Comparison of ENCODE assay signal across 20 cellular contexts in the genomic region with DNA sequence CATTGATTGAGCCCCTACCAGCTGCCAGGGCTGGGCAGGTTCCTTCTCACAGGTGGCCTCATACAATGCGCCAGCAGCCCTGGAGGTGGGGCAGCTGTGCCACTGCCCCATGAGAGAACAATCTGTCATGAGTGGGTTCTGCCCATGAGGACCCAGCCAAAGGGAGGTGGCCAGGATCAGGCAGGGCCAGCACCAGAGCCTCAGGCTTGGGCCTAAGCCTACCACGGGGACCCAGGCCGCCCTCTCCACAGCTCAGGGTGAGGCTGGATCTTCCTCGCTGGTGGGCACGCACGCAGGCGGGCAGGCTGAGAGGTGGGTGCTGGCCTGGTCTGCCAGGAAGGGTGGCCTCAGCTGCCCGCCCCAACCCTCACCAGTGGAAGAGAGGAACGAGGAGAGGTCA.
"Had no signal": no experiment of that assay in that cellular context is flagged by ENCODE, and none has a peak within 500 bp of the region (broad histone marks: within the 10 kb centered on the region; RNA-seq: fewer than 3 reads in every experiment).

No MANE protein-coding gene starts in this region.

- H3K27ac Mint-ChIP-seq: activated B cell treated with CpG ODN at 0.5 μM for 24 hours; activated CD4-positive, alpha-beta T cell treated with anti-CD3 and anti-CD28 coated beads, Interleukin-2, amount 10 ng/mL, durations not matched to agents 7 days and 5 days; activated CD8-positive, alpha-beta T cell treated with anti-CD3 and anti-CD28 coated beads, Interleukin-2, amount 10 ng/mL, durations not matched to agents 7 days and 5 days; activated naive CD4-positive, alpha-beta T cell treated with anti-CD3 and anti-CD28 coated beads for 36 hours; stimulated activated memory B cell treated with anti-CD40 and anti-IgM and Interleukin-4, amounts not matched to agents 10 μg/mL and 1 μg/mL and 100 μg/mL, for 72 hours had no signal

- H3K36me3 ChIP-seq: ascending aorta, gastrocnemius medialis, left lung, neutrophil, spleen, thoracic aorta, uterus had no signal

- H3K9me3 ChIP-seq: ascending aorta, gastrocnemius medialis, neutrophil, uterus had no signal

- H3K4me1 ChIP-seq: ascending aorta, gastrocnemius medialis, left lung, uterus had no signal

- ATAC-seq: activated CD8-positive, alpha-beta T cell treated with anti-CD3 and anti-CD28 coated beads, Interleukin-2, amount 10 ng/mL, durations not matched to agents 7 days and 5 days; esophagus mucosa; gastrocnemius medialis; left lung; naive thymus-derived CD4-positive, alpha-beta T cell; stimulated activated memory B cell treated with anti-CD40 and anti-IgM and Interleukin-4, amounts not matched to agents 10 μg/mL and 1 μg/mL and 100 μg/mL, for 72 hours had no signal

- H3K27me3 ChIP-seq: ascending aorta, left lung, neutrophil, uterus had no signal

- H3K27me3 Mint-ChIP-seq: activated B cell treated with CpG ODN at 0.5 μM for 24 hours; activated CD4-positive, alpha-beta T cell treated with anti-CD3 and anti-CD28 coated beads, Interleukin-2, amount 10 ng/mL, durations not matched to agents 7 days and 5 days; naive thymus-derived CD4-positive, alpha-beta T cell had no signal

- H3K9me3 Mint-ChIP-seq: activated B cell treated with CpG ODN at 0.5 μM for 24 hours had no signal

- H3K4me3 ChIP-seq: ascending aorta, gastrocnemius medialis, left lung, spleen, thoracic aorta, uterus had no signal

- H3K36me3 Mint-ChIP-seq: stimulated activated memory B cell treated with anti-CD40 and anti-IgM and Interleukin-4, amounts not matched to agents 10 μg/mL and 1 μg/mL and 100 μg/mL, for 72 hours had no signal

- H3K4me3 Mint-ChIP-seq: activated B cell treated with CpG ODN at 0.5 μM for 24 hours; activated CD4-positive, alpha-beta T cell treated with anti-CD3 and anti-CD28 coated beads, Interleukin-2, amount 10 ng/mL, durations not matched to agents 7 days and 5 days; activated CD8-positive, alpha-beta T cell treated with anti-CD3 and anti-CD28 coated beads, Interleukin-2, amount 10 ng/mL, durations not matched to agents 7 days and 5 days; activated naive CD4-positive, alpha-beta T cell treated with anti-CD3 and anti-CD28 coated beads for 36 hours; naive thymus-derived CD4-positive, alpha-beta T cell; stimulated activated memory B cell treated with anti-CD40 and anti-IgM and Interleukin-4, amounts not matched to agents 10 μg/mL and 1 μg/mL and 100 μg/mL, for 72 hours had no signal

- H3K4me1 Mint-ChIP-seq: activated B cell treated with CpG ODN at 0.5 μM for 24 hours; activated CD4-positive, alpha-beta T cell treated with anti-CD3 and anti-CD28 coated beads, Interleukin-2, amount 10 ng/mL, durations not matched to agents 7 days and 5 days; stimulated activated memory B cell treated with anti-CD40 and anti-IgM and Interleukin-4, amounts not matched to agents 10 μg/mL and 1 μg/mL and 100 μg/mL, for 72 hours had no signal

- H3K27ac ChIP-seq: ascending aorta, gastrocnemius medialis, left lung, neutrophil, spleen, thoracic aorta, uterus had no signal

- DNase-seq: activated CD4-positive, alpha-beta T cell treated with anti-CD3 and anti-CD28 coated beads, Interleukin-2, amount 10 ng/mL, durations not matched to agents 7 days and 5 days; activated CD8-positive, alpha-beta memory T cell treated with anti-CD3 and anti-CD28 coated beads, Interleukin-2, amount 50 U/mL, for 48 hours; activated CD8-positive, alpha-beta T cell treated with anti-CD3 and anti-CD28 coated beads, Interleukin-2, amount 10 ng/mL, durations not matched to agents 7 days and 5 days; activated naive CD4-positive, alpha-beta T cell treated with anti-CD3 and anti-CD28 coated beads for 36 hours; cortex of kidney; effector CD8-positive, alpha-beta T cell; gastrocnemius medialis; naive thymus-derived CD4-positive, alpha-beta T cell; spleen; stimulated activated CD4-positive, alpha-beta T cell treated with anti-CD3 and anti-CD28 coated beads, Interleukin-4, amount 100 ng/mL, for 4 hours; T-helper 1 cell; T-helper 9 cell had no signal
